ENCODE assay signal across 1 cellular context in the genomic region with DNA sequence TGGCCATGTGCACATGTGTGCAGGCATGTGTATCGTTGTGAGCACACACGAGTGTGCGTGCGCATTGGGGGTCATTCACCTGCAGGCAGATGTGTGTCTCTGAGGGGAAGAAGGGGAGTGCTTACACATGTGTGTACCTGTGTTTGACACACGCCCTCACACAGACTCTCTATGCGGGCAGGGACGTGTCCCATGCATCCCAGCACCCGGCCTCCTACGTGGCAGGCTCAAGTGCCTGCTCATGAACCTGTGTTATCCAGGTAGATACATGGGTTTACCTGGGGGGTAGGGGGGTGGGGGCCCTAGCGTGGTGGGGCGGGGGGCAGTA.
TF ChIP-seq lines count a peak whose summit lies in the region.

No MANE protein-coding gene starts in this region.

TF ChIP-seq in GM23338, 12 proteins besides CTCF, POLR2A, EP300 and RAD21 (continued from another document):
- TF ChIP-seq, protein P1, sequence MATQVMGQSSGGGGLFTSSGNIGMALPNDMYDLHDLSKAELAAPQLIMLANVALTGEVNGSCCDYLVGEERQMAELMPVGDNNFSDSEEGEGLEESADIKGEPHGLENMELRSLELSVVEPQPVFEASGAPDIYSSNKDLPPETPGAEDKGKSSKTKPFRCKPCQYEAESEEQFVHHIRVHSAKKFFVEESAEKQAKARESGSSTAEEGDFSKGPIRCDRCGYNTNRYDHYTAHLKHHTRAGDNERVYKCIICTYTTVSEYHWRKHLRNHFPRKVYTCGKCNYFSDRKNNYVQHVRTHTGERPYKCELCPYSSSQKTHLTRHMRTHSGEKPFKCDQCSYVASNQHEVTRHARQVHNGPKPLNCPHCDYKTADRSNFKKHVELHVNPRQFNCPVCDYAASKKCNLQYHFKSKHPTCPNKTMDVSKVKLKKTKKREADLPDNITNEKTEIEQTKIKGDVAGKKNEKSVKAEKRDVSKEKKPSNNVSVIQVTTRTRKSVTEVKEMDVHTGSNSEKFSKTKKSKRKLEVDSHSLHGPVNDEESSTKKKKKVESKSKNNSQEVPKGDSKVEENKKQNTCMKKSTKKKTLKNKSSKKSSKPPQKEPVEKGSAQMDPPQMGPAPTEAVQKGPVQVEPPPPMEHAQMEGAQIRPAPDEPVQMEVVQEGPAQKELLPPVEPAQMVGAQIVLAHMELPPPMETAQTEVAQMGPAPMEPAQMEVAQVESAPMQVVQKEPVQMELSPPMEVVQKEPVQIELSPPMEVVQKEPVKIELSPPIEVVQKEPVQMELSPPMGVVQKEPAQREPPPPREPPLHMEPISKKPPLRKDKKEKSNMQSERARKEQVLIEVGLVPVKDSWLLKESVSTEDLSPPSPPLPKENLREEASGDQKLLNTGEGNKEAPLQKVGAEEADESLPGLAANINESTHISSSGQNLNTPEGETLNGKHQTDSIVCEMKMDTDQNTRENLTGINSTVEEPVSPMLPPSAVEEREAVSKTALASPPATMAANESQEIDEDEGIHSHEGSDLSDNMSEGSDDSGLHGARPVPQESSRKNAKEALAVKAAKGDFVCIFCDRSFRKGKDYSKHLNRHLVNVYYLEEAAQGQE (IDR thresholded peaks at IDR 0.05; ENCODE audit: unreplicated experiment): no peak
- TF ChIP-seq EZH2phosphoT487 (IDR thresholded peaks at IDR 0.05; ENCODE audit: unreplicated experiment) (no peak), POLR2AphosphoS5 (IDR thresholded peaks at IDR 0.05; ENCODE audit: low read depth) (no peak), EZH2 (IDR thresholded peaks at IDR 0.05; ENCODE audit: low read depth, unreplicated experiment) (no peak)
- TF ChIP-seq, protein P2, sequence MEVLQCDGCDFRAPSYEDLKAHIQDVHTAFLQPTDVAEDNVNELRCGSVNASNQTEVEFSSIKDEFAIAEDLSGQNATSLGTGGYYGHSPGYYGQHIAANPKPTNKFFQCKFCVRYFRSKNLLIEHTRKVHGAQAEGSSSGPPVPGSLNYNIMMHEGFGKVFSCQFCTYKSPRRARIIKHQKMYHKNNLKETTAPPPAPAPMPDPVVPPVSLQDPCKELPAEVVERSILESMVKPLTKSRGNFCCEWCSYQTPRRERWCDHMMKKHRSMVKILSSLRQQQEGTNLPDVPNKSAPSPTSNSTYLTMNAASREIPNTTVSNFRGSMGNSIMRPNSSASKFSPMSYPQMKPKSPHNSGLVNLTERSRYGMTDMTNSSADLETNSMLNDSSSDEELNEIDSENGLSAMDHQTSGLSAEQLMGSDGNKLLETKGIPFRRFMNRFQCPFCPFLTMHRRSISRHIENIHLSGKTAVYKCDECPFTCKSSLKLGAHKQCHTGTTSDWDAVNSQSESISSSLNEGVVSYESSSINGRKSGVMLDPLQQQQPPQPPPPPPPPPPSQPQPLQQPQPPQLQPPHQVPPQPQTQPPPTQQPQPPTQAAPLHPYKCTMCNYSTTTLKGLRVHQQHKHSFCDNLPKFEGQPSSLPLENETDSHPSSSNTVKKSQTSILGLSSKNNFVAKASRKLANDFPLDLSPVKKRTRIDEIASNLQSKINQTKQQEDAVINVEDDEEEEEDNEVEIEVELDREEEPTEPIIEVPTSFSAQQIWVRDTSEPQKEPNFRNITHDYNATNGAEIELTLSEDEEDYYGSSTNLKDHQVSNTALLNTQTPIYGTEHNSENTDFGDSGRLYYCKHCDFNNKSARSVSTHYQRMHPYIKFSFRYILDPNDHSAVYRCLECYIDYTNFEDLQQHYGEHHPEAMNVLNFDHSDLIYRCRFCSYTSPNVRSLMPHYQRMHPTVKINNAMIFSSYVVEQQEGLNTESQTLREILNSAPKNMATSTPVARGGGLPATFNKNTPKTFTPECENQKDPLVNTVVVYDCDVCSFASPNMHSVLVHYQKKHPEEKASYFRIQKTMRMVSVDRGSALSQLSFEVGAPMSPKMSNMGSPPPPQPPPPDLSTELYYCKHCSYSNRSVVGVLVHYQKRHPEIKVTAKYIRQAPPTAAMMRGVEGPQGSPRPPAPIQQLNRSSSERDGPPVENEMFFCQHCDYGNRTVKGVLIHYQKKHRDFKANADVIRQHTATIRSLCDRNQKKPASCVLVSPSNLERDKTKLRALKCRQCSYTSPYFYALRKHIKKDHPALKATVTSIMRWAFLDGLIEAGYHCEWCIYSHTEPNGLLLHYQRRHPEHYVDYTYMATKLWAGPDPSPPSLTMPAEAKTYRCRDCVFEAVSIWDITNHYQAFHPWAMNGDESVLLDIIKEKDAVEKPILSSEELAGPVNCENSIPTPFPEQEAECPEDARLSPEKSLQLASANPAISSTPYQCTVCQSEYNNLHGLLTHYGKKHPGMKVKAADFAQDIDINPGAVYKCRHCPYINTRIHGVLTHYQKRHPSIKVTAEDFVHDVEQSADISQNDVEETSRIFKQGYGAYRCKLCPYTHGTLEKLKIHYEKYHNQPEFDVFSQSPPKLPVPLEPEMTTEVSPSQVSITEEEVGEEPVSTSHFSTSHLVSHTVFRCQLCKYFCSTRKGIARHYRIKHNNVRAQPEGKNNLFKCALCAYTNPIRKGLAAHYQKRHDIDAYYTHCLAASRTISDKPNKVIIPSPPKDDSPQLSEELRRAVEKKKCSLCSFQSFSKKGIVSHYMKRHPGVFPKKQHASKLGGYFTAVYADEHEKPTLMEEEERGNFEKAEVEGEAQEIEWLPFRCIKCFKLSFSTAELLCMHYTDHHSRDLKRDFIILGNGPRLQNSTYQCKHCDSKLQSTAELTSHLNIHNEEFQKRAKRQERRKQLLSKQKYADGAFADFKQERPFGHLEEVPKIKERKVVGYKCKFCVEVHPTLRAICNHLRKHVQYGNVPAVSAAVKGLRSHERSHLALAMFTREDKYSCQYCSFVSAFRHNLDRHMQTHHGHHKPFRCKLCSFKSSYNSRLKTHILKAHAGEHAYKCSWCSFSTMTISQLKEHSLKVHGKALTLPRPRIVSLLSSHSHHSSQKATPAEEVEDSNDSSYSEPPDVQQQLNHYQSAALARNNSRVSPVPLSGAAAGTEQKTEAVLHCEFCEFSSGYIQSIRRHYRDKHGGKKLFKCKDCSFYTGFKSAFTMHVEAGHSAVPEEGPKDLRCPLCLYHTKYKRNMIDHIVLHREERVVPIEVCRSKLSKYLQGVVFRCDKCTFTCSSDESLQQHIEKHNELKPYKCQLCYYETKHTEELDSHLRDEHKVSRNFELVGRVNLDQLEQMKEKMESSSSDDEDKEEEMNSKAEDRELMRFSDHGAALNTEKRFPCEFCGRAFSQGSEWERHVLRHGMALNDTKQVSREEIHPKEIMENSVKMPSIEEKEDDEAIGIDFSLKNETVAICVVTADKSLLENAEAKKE (CRISPR knock-in tag; IDR thresholded peaks at IDR 0.05): no peak
